Comparison of ENCODE assay signal across 12 cellular contexts in genomic region chr12:57620245-57620935, GRCh38. TPM values are rescaled to one million over a fixed set of nuclear protein-coding genes. Genes with fewer than 3 reads are reported as not detected.
DNase-seq lines count a peak whose midpoint lies in the region; ATAC-seq and TF ChIP-seq lines count a peak whose summit lies in the region.
"Had no signal": no experiment of that assay in that cellular context is flagged by ENCODE, and none has a peak within 500 bp of the region (broad histone marks: within the 10 kb centered on the region; RNA-seq: fewer than 3 reads in every experiment).

No MANE protein-coding gene starts in this region.

- no peaks in the 10 kb centered on the region for H3K9me3 Mint-ChIP-seq in stimulated activated memory B cell treated with anti-CD40 and anti-IgM and Interleukin-4, amounts not matched to agents 10 μg/mL and 1 μg/mL and 100 μg/mL, for 72 hours

- TF ChIP-seq POLR2A in body of pancreas (IDR thresholded peaks at IDR 0.05): no peak

- H3K27me3 ChIP-seq in heart right ventricle (peaks cover 11 to 92% (median 54%) of the 10 kb centered on the region in 7 donors), hepatocyte (peaks cover 96% of the 10 kb centered on the region), body of pancreas (peaks cover 0 to 17% of the 10 kb centered on the region in 2 donors)
- H3K27me3 ChIP-seq: MG63 had no signal

- H3K4me1 ChIP-seq in heart right ventricle (peaks cover 9 to 56% (median 28%) of the 10 kb centered on the region in 9 donors), hepatocyte (ENCODE audit: insufficient read depth) (peaks cover 13% of the 10 kb centered on the region), body of pancreas (peaks cover 21% of the 10 kb centered on the region)
- H3K4me1 ChIP-seq: BE2C had no signal

- H3K27me3 Mint-ChIP-seq in T-helper 17 cell: peaks cover 96% of the 10 kb centered on the region
- H3K27me3 Mint-ChIP-seq in stimulated activated memory B cell treated with anti-CD40 and anti-IgM and Interleukin-4, amounts not matched to agents 10 μg/mL and 1 μg/mL and 100 μg/mL, for 72 hours: peaks cover 98% of the 10 kb centered on the region

- H3K79me2 ChIP-seq in hepatocyte: no peaks in the 10 kb centered on the region

- H3K4me2 ChIP-seq in hepatocyte: peak overlapping the region; percentile 100

- ATAC-seq in heart right ventricle (no peak), left ventricle myocardium superior (no peak), T-helper 17 cell (no peak), body of pancreas (no peak), HG03175 (IDR thresholded peaks at IDR 0.05; ENCODE audit: unreplicated experiment) (no peak)
- ATAC-seq in stimulated activated memory B cell treated with anti-CD40 and anti-IgM and Interleukin-4, amounts not matched to agents 10 μg/mL and 1 μg/mL and 100 μg/mL, for 72 hours: no peak

- H3K36me3 Mint-ChIP-seq in T-helper 17 cell (ENCODE audit: low read depth): peaks cover 18% of the 10 kb centered on the region
- no peaks in the 10 kb centered on the region for H3K36me3 Mint-ChIP-seq in stimulated activated memory B cell treated with anti-CD40 and anti-IgM and Interleukin-4, amounts not matched to agents 10 μg/mL and 1 μg/mL and 100 μg/mL, for 72 hours

- WGBS in heart right ventricle, 2 donors: 47 to 56% methylated on average over 13 of the region's 13 CpGs
- WGBS in hepatocyte (ENCODE audit: low lambda C conversion rate, missing lambda C conversion rate): 27% methylated on average over 13 of the region's 13 CpGs
- WGBS in body of pancreas, 2 donors: 15 to 20% methylated on average over 11 to 13 of the region's 13 CpGs

- H3K4me3 ChIP-seq in heart right ventricle (peak overlapping the region; percentile 14 to 60 (median 52)), hepatocyte (no peak overlapping the region), body of pancreas (no peak overlapping the region)
- H3K4me3 ChIP-seq: MG63 had no signal

- H4K20me1 ChIP-seq in hepatocyte (ENCODE audit: insufficient read depth, poor library complexity, severe bottlenecking): no peaks in the 10 kb centered on the region

- no peaks in the 10 kb centered on the region for H3K9me2 ChIP-seq in hepatocyte (replicated peaks; ENCODE audit: insufficient read depth)

- H3K4me3 Mint-ChIP-seq in T-helper 17 cell: peak overlapping the region; percentile 92
- H3K4me3 Mint-ChIP-seq in stimulated activated memory B cell treated with anti-CD40 and anti-IgM and Interleukin-4, amounts not matched to agents 10 μg/mL and 1 μg/mL and 100 μg/mL, for 72 hours: peak overlapping the region; percentile 73

- no peak overlapping the region for H3K27ac Mint-ChIP-seq in T-helper 17 cell
- H3K27ac Mint-ChIP-seq in stimulated activated memory B cell treated with anti-CD40 and anti-IgM and Interleukin-4, amounts not matched to agents 10 μg/mL and 1 μg/mL and 100 μg/mL, for 72 hours: peak overlapping the region; percentile 8

- H3K27ac ChIP-seq in heart right ventricle: peak overlapping the region in 3 of 10 donors; percentile 2 to 81 (median 75)
- no peak overlapping the region for H3K27ac ChIP-seq in hepatocyte
- H3K27ac ChIP-seq in body of pancreas: no peak overlapping the region

- no peak overlapping the region for H2AFZ ChIP-seq in hepatocyte

- peaks cover 29% of the 10 kb centered on the region for H3K4me1 Mint-ChIP-seq in T-helper 17 cell
- H3K4me1 Mint-ChIP-seq in stimulated activated memory B cell treated with anti-CD40 and anti-IgM and Interleukin-4, amounts not matched to agents 10 μg/mL and 1 μg/mL and 100 μg/mL, for 72 hours: peaks cover 49% of the 10 kb centered on the region

- no peak for DNase-seq in heart right ventricle
- DNase-seq in left ventricle myocardium superior: no peak
- no peak for DNase-seq in T-helper 17 cell
- DNase-seq in hepatocyte (ENCODE audit: low spot score): no peak
- no peak for DNase-seq in central memory CD4-positive, alpha-beta T cell
- DNase-seq in body of pancreas: no peak
- DNase-seq: aorta, BE2C, MG63, substantia nigra had no signal

- intact Hi-C loops in heart right ventricle (cut with DNase I) (loop anchor here in 5 of 10 donors (2.0 to 10.0 kb wide), 4 partner anchors 38 to 166 kb away; partner anchors contain the start of genes GLI1 (in 1 of the 5) and INHBE (in 1 of the 5)), left ventricle myocardium superior (cut with micrococcal nuclease) (loop anchor here (5.0 kb wide), 1 partner anchor 38 kb away; no protein-coding TSS in a partner anchor), body of pancreas (cut with DNase I) (no loop called here)

- no peak for TF ChIP-seq CTCF in heart right ventricle (IDR thresholded peaks at IDR 0.05)
- TF ChIP-seq CTCF in hepatocyte (IDR thresholded peaks at IDR 0.05; ENCODE audit: poor library complexity): no peak
- TF ChIP-seq CTCF in body of pancreas (IDR thresholded peaks at IDR 0.05): no peak

- H3K36me3 ChIP-seq in heart right ventricle (peaks cover 0 to 24% (median 4%) of the 10 kb centered on the region in 9 donors), hepatocyte (replicated peaks; ENCODE audit: insufficient read depth, low read depth) (no peaks in the 10 kb centered on the region), body of pancreas (replicated peaks in 1 of 2; ENCODE audit: insufficient read depth in 1 of 2, low read depth in 2 of 2) (no peaks in the 10 kb centered on the region)

- H3K9me3 ChIP-seq in heart right ventricle (no peaks in the 10 kb centered on the region), T-helper 17 cell (ENCODE audit: control insufficient read depth, low read length, poor library complexity, severe bottlenecking) (no peaks in the 10 kb centered on the region), hepatocyte (ENCODE audit: low read depth) (no peaks in the 10 kb centered on the region), body of pancreas (no peaks in the 10 kb centered on the region)
- H3K9me3 ChIP-seq: BE2C, MG63 had no signal

RNA-seq across cellular contexts. Expression of gene ARHGEF25, which starts 9.2 kb away (rescaled TPM):
- total RNA-seq in heart right ventricle (10 to 100 TPM in 3 of 10 donors, 1 to 10 TPM in 7; 5.0 to 17.6 (median 7.5) TPM), left ventricle myocardium superior (11.9 TPM), T-helper 17 cell (1 to 10 TPM in 1 of 2 donors, under 1 TPM in 1; 0.37 to 1.2 TPM), hepatocyte (9.0 and 12.6 TPM in 2 replicates), body of pancreas (10 to 100 TPM; 10.1 to 10.9 TPM)
- polyA plus RNA-seq in heart right ventricle (10 to 100 TPM; 13.1 to 49.2 TPM), hepatocyte (0.29 and 1.3 TPM in 2 replicates)

RNA-seq across cellular contexts. Expression of gene B4GALNT1, which starts 12.6 kb away (rescaled TPM):
- total RNA-seq in heart right ventricle: 1 to 10 TPM; 2.0 to 9.3 (median 5.5) TPM
- polyA plus RNA-seq in heart right ventricle: 1 to 10 TPM; 2.4 to 5.3 TPM
- total RNA-seq in left ventricle myocardium superior: 5.1 TPM
- total RNA-seq in T-helper 17 cell: not detected
- 0.24 and 0.97 TPM in 2 replicates for total RNA-seq in hepatocyte
- 0.97 and 1.2 TPM in 2 replicates for polyA plus RNA-seq in hepatocyte
- under 1 TPM in 1 of 2 donors, not detected in 1; 0.78 TPM for total RNA-seq in body of pancreas

RNA-seq across cellular contexts. Expression of gene DTX3, which starts 15.8 kb away (rescaled TPM):
- total RNA-seq in heart right ventricle (10 to 100 TPM; 16.9 to 30.2 (median 22.2) TPM), left ventricle myocardium superior (21.4 TPM), T-helper 17 cell (10 to 100 TPM; 24.4 to 32.8 TPM), hepatocyte (17.7 and 19.9 TPM in 2 replicates), body of pancreas (10 to 100 TPM in 1 of 2 donors, 1 to 10 TPM in 1; 4.6 to 12.2 TPM)
- polyA plus RNA-seq in heart right ventricle (10 to 100 TPM; 20.9 to 58.2 TPM), hepatocyte (31.2 and 42.9 TPM in 2 replicates)

RNA-seq across cellular contexts. Expression of gene PIP4K2C, which starts 29.4 kb away (rescaled TPM):
- 10 to 100 TPM in 9 of 10 donors, 1 to 10 TPM in 1; 9.6 to 17.2 (median 14.7) TPM for total RNA-seq in heart right ventricle
- 10 to 100 TPM in 1 of 2 donors, 1 to 10 TPM in 1; 5.8 to 13.6 TPM for polyA plus RNA-seq in heart right ventricle
- total RNA-seq in left ventricle myocardium superior: 11.9 TPM
- 10 to 100 TPM; 28.9 to 32.2 TPM for total RNA-seq in T-helper 17 cell
- 30.0 and 41.6 TPM in 2 replicates for total RNA-seq in hepatocyte
- polyA plus RNA-seq in hepatocyte: 32.3 and 34.2 TPM in 2 replicates
- 10 to 100 TPM; 12.2 to 48.0 TPM for total RNA-seq in body of pancreas

Comparison
In these comparisons a context has a peak if more than half of its experiments do, and no peak if none do; other contexts are left out.
1. H3K4me3 ChIP-seq: peak in heart right ventricle (10 of 10); none in hepatocyte (single experiment) and body of pancreas (0 of 2).